ENCODE assay signal across 30 cellular contexts in genomic region chr16:23323224-23324030, GRCh38. TPM values are rescaled to one million over a fixed set of nuclear protein-coding genes. Genes with fewer than 3 reads are reported as not detected.
DNase-seq lines count a peak whose midpoint lies in the region; ATAC-seq and TF ChIP-seq lines count a peak whose summit lies in the region.
"Had no signal": no experiment of that assay in that cellular context is flagged by ENCODE, and none has a peak within 500 bp of the region (broad histone marks: within the 10 kb centered on the region; RNA-seq: fewer than 3 reads in every experiment).

No MANE protein-coding gene starts in this region.

- no peak overlapping the region for H3K27ac ChIP-seq in GM23338 (ENCODE audit: low read depth)
- peak overlapping the region; percentile 55 for H3K27ac ChIP-seq in VCaP
- peak overlapping the region; percentile 68 to 79 (median 74) for H3K27ac ChIP-seq in transverse colon
- H3K27ac ChIP-seq: BLaER1 treated with 17β-estradiol and CSF1 and Interleukin-3, amounts not matched to agents 10 nM and 100 nM; esophagus muscularis mucosa; testis had no signal

- DNase-seq in cardiac septum (ENCODE audit: low spot score) (peak; percentile 35), Right ventricle myocardium superior (no peak), GM23338 (ENCODE audit: low spot score) (no peak), transverse colon (no peak), left lobe of liver (ENCODE audit: low spot score) (no peak), medulla oblongata (ENCODE audit: extremely low spot score) (no peak), UCSD-AML1 (lab: John Stamatoyannopoulos, UW; ENCODE audit: unreplicated experiment) (no peak)
- DNase-seq: activated CD4-positive, alpha-beta T cell treated with anti-CD3 and anti-CD28 coated beads for 4 hours; activated naive CD4-positive, alpha-beta T cell treated with Interleukin-2 at 50 U/mL for 16 hours; activated T-cell treated with anti-CD3 and anti-CD28 coated beads, Interleukin-2, amount 50 U/mL, for 48 hours; amniotic stem cell; Calu3; foreskin melanocyte; naive thymus-derived CD4-positive, alpha-beta T cell; NCI-H1048; NCI-H1694 treated with DMSO at 0.1 percent for 48 hours; NCI-H2171; NCI-H510A treated with DMSO at 0.1 percent for 48 hours; NK-92 treated with Interleukin-12 subunit alpha and Interleukin-12 subunit beta, amount 100 ng/mL, for 24 hours; retina; testis had no signal

- H3F3A ChIP-seq in GM23338 (replicated peaks; ENCODE audit: low read depth) = no peaks in the 10 kb centered on the region

- H3K4me3 Mint-ChIP-seq in GM23338 = no peak overlapping the region
- H3K4me3 Mint-ChIP-seq: naive thymus-derived CD4-positive, alpha-beta T cell had no signal

- TF ChIP-seq POLR2A in transverse colon (IDR thresholded peaks at IDR 0.05) = no peak

- no peak for ATAC-seq in Right ventricle myocardium superior (ENCODE audit: poor library complexity)
- ATAC-seq in GM23338 = peak; percentile 27; the same call in 1 of the 3 replicates
- ATAC-seq in left lobe of liver = no peak
- ATAC-seq: left colon; naive thymus-derived CD4-positive, alpha-beta T cell had no signal

- no peak overlapping the region for H3K4me2 ChIP-seq in GM23338
- H3K4me2 ChIP-seq: BLaER1 treated with 17β-estradiol and CSF1 and Interleukin-3, amounts not matched to agents 10 nM and 100 nM; smooth muscle cell had no signal

- 67 to 100% methylated on average over 1 of the region's 1 CpG for WGBS in transverse colon (ENCODE audit: low coverage in 1 of 2), 2 donors

- H4K20me1 ChIP-seq in GM23338 (replicated peaks; ENCODE audit: insufficient read depth) = no peaks in the 10 kb centered on the region
- H4K20me1 ChIP-seq: BLaER1 treated with 17β-estradiol and CSF1 and Interleukin-3, amounts not matched to agents 10 nM and 100 nM had no signal

- TF ChIP-seq EP300 in transverse colon (IDR thresholded peaks at IDR 0.05; ENCODE audit: low read depth) = no peak

- intact Hi-C loops in cardiac septum (cut with DNase I) (loop anchor here (10.0 kb wide), 1 partner anchor 61 kb away; no protein-coding TSS in a partner anchor), Right ventricle myocardium superior (cut with DNase I) (no loop called here), transverse colon (cut with DNase I; ENCODE audit: low total_unique reads) (no loop called here)

- no peaks in the 10 kb centered on the region for H3K36me3 Mint-ChIP-seq in GM23338 (ENCODE audit: low read depth)
- H3K36me3 Mint-ChIP-seq: naive thymus-derived CD4-positive, alpha-beta T cell had no signal

- no peaks in the 10 kb centered on the region for H3K36me3 ChIP-seq in GM23338 (ENCODE audit: insufficient read depth)
- no peaks in the 10 kb centered on the region for H3K36me3 ChIP-seq in transverse colon
- H3K36me3 ChIP-seq: BLaER1 treated with 17β-estradiol and CSF1 and Interleukin-3, amounts not matched to agents 10 nM and 100 nM; esophagus muscularis mucosa had no signal

- H3K4me1 ChIP-seq in GM23338 (ENCODE audit: insufficient read depth) = peaks cover 5% of the 10 kb centered on the region; the same call in 1 of the 2 replicates
- peaks cover 19 to 54% (median 29%) of the 10 kb centered on the region in 4 donors for H3K4me1 ChIP-seq in transverse colon

- H3K27me3 ChIP-seq in GM23338 (ENCODE audit: insufficient read depth) = no peaks in the 10 kb centered on the region
- no peaks in the 10 kb centered on the region for H3K27me3 ChIP-seq in transverse colon
- H3K27me3 ChIP-seq: BLaER1 treated with 17β-estradiol and CSF1 and Interleukin-3, amounts not matched to agents 10 nM and 100 nM; testis had no signal

- H3K9me2 ChIP-seq in GM23338 (ENCODE audit: insufficient read depth) = no peaks in the 10 kb centered on the region

- H3K27me3 Mint-ChIP-seq in GM23338 (ENCODE audit: insufficient read depth, low read depth, poor library complexity) = peaks cover 8% of the 10 kb centered on the region

- 0 out of 3 replicates have a peak, but pooled peaks cover 3% of the 10 kb centered on the region for H3K4me1 Mint-ChIP-seq in GM23338
- H3K4me1 Mint-ChIP-seq: naive thymus-derived CD4-positive, alpha-beta T cell had no signal

- no peak overlapping the region for H2AFZ ChIP-seq in GM23338

- H3K79me2 ChIP-seq in GM23338 (replicated peaks; ENCODE audit: insufficient read depth) = no peaks in the 10 kb centered on the region

- H3K9me3 Mint-ChIP-seq in GM23338 = no peaks in the 10 kb centered on the region
- H3K9me3 Mint-ChIP-seq: naive thymus-derived CD4-positive, alpha-beta T cell had no signal

- TF ChIP-seq CTCF in GM23338 (conservative IDR thresholded peaks at IDR 0.05; ENCODE audit: low read depth in 2 of 2) (no peak), VCaP (conservative IDR thresholded peaks at IDR 0.05) (no peak), transverse colon (IDR thresholded peaks at IDR 0.05) (no peak)

- H3K27ac Mint-ChIP-seq in GM23338 = no peak overlapping the region
- H3K27ac Mint-ChIP-seq: naive thymus-derived CD4-positive, alpha-beta T cell had no signal

- in situ Hi-C loops in transverse colon (cut with MboI; ENCODE audit: low pct_ligation_motif_present in 1 of 4, low pct_unique_long_range_greater_than_20kb in 1 of 4, low sequenced_read_pairs in 3 of 4) = no loop called here

- H3K4me3 ChIP-seq in GM23338 (no peak overlapping the region), transverse colon (no peak overlapping the region)
- H3K4me3 ChIP-seq: BLaER1 treated with 17β-estradiol and CSF1 and Interleukin-3, amounts not matched to agents 10 nM and 100 nM; esophagus muscularis mucosa; smooth muscle cell; testis had no signal

- no peaks in the 10 kb centered on the region for H3K9me3 ChIP-seq in transverse colon
- H3K9me3 ChIP-seq: BLaER1 treated with 17β-estradiol and CSF1 and Interleukin-3, amounts not matched to agents 10 nM and 100 nM; esophagus muscularis mucosa; testis had no signal

TF ChIP-seq in GM23338, 12 proteins besides CTCF, POLR2A, EP300 and RAD21:
- no peak for TF ChIP-seq POLR2AphosphoS5 (IDR thresholded peaks at IDR 0.05; ENCODE audit: low read depth)
- TF ChIP-seq ZNF114 (CRISPR knock-in tag; IDR thresholded peaks at IDR 0.05) = no peak

RNA-seq across cellular contexts. Expression of gene SCNN1B, which starts 21.3 kb away (rescaled TPM):
- not detected for total RNA-seq in cardiac septum
- total RNA-seq in Right ventricle myocardium superior = not detected
- 1.1 and 1.2 TPM in 2 replicates for total RNA-seq in GM23338 (2014; rRNA removed; shearing (Covaris generic))
- polyA plus RNA-seq in GM23338 (2016; fragmentation: Nextera tagmentation; extraction: Ambion mirVana) = 0.78 and 0.94 TPM in 2 replicates
- 100 to 1,000 TPM; 142 to 729 (median 556) TPM for total RNA-seq in transverse colon
- total RNA-seq in left lobe of liver = 0.18 TPM
- total RNA-seq: Calu3; H4; naive thymus-derived CD4-positive, alpha-beta T cell; RPMI7951; SK-MEL-5; smooth muscle cell; T-helper 1 cell treated with Interleukin-12 subunit alpha and Interleukin-12 subunit beta and Interleukin-4 antibody, amounts not matched to agents 30 ng/mL and 1 ng/mL, for 36 hours had no signal
- polyA plus RNA-seq: naive thymus-derived CD4-positive, alpha-beta T cell; smooth muscle cell had no signal

Comparison
In these comparisons a context has a peak if more than half of its experiments do, and no peak if none do; other contexts are left out.
1. RNA of gene SCNN1B, which starts 21.3 kb away (total RNA-seq): 142 to 729 TPM in transverse colon; 1.1 to 1.2 TPM in GM23338, not detected in Right ventricle myocardium superior (single experiment), 0.18 TPM in left lobe of liver (single experiment) and not detected in cardiac septum (single experiment); every median in the first group is over 10 times any median in the second.